Comparison of ENCODE assay signal across 9 cellular contexts in genomic region chr1:47262787-47263413, GRCh38. TPM values are rescaled to one million over a fixed set of nuclear protein-coding genes. Genes with fewer than 3 reads are reported as not detected.
DNase-seq lines count a peak whose midpoint lies in the region; ATAC-seq, FAIRE-seq and TF ChIP-seq lines count a peak whose summit lies in the region.
"Had no signal": no experiment of that assay in that cellular context is flagged by ENCODE, and none has a peak within 500 bp of the region (broad histone marks: within the 10 kb centered on the region; RNA-seq: fewer than 3 reads in every experiment).

No MANE protein-coding gene starts in this region.

- ATAC-seq in HG02938 (IDR thresholded peaks at IDR 0.05; ENCODE audit: unreplicated experiment) (peak; percentile 67), Panc1 (peak; percentile 79), HG03469 (IDR thresholded peaks at IDR 0.05; ENCODE audit: unreplicated experiment) (no peak)
- ATAC-seq in stimulated activated naive CD8-positive, alpha-beta T cell treated with anti-CD3 and anti-CD28 coated beads, Interleukin-15, Interleukin-2, amounts not matched to agents 100 U/mL and 50 U/mL, for 24 hours: no peak
- ATAC-seq: stimulated activated effector memory CD8-positive, alpha-beta T cell treated with anti-CD3 and anti-CD28 coated beads, Interleukin-12 subunit alpha, Interleukin-12 subunit beta, amount 100 ng/mL, for 72 hours had no signal

- no TSS peak for BruUV-seq in Panc1 (replicated peaks; lab: Mats Ljungman, UMichigan)

- dilution Hi-C loops in keratinocyte (cut with MboI; ENCODE audit: extremely low pct_ligation_motif_present, low sequenced_read_pairs): no loop called here

- H3K36me3 ChIP-seq in Panc1 (ENCODE audit: control insufficient read depth, insufficient read depth, low read length): peaks cover 24% of the 10 kb centered on the region
- peaks cover 2 to 14% of the 10 kb centered on the region in 2 experiments for H3K36me3 ChIP-seq in keratinocyte (ENCODE audit: control insufficient read depth in 2 of 2, extremely low read depth in 1 of 2, insufficient read depth in 2 of 2, low read length in 2 of 2)

- H3K4me1 ChIP-seq in Panc1 (ENCODE audit: control insufficient read depth, insufficient read depth, low read length) (no peaks in the 10 kb centered on the region), keratinocyte (ENCODE audit: control insufficient read depth, extremely low read depth, insufficient read depth, low read length) (no peaks in the 10 kb centered on the region)

- FAIRE-seq in keratinocyte (lab: Jason Lieb, UNC): no peak

- H3K27me3 ChIP-seq in Panc1 (ENCODE audit: control insufficient read depth, insufficient read depth, low read length) (no peaks in the 10 kb centered on the region), keratinocyte (ENCODE audit: control insufficient read depth, extremely low read depth, insufficient read depth, low read length) (no peaks in the 10 kb centered on the region)

- H4K20me1 ChIP-seq in keratinocyte (ENCODE audit: control insufficient read depth, extremely low read depth, insufficient read depth, low read length): no peaks in the 10 kb centered on the region

- no peaks in the 10 kb centered on the region for H3K79me2 ChIP-seq in keratinocyte (ENCODE audit: control insufficient read depth, insufficient read depth, low read length)

- H2AFZ ChIP-seq in keratinocyte (ENCODE audit: control insufficient read depth, low read length): no peak overlapping the region

- POLR2A ChIA-PET in Panc1 (lab: Charles Lee): interaction anchor here (0.7 kb wide), 1 partner anchor 35 kb away, joined by 10 read pairs; no protein-coding TSS in a partner anchor

- peak; percentile 77 for TF ChIP-seq CTCF in Panc1 (IDR thresholded peaks at IDR 0.05)
- TF ChIP-seq CTCF in astrocyte of the cerebellum (IDR thresholded peaks at IDR 0.05; ENCODE audit: low read depth, low read length, missing control alignments): peak; percentile 74
- TF ChIP-seq CTCF in keratinocyte (optimal IDR thresholded peaks at IDR 0.05 in 1 of 3, IDR thresholded peaks at IDR 0.05 in 1 of 3, conservative IDR thresholded peaks at IDR 0.05 in 1 of 3; ENCODE audit: extremely low read depth in 1 of 3, insufficient read depth in 2 of 3, low read length in 3 of 3): peak; percentile 58 to 73 (median 64)

- H3K9me3 ChIP-seq in Panc1 (ENCODE audit: control insufficient read depth, insufficient read depth, low read depth, low read length) (no peaks in the 10 kb centered on the region), keratinocyte (ENCODE audit: control insufficient read depth, low read depth, low read length) (no peaks in the 10 kb centered on the region)

- H3K27ac ChIP-seq in Panc1 (ENCODE audit: low read length) (no peak overlapping the region), keratinocyte (ENCODE audit: control insufficient read depth, insufficient read depth, low read length) (no peak overlapping the region)

- H3K4me3 ChIP-seq in Panc1 (ENCODE audit: low read depth in 2 of 2, low read length in 2 of 2) (no peak overlapping the region), astrocyte of the cerebellum (ENCODE audit: low read depth, low read length) (no peak overlapping the region), keratinocyte (ENCODE audit: control insufficient read depth in 2 of 3, extremely low read depth in 1 of 3, insufficient read depth in 2 of 3, low read depth in 1 of 3, low read length in 3 of 3) (no peak overlapping the region)

- CTCF ChIA-PET in Panc1 (lab: Charles Lee): interaction anchor here (0.5 to 2.4 kb wide), 7 partner anchors 11 to 84 kb away, joined by 3 to 25 read pairs (median 4); no protein-coding TSS in a partner anchor

- DNase-seq in NCI-H510A treated with DMSO at 0.1 percent for 48 hours (lab: John Stamatoyannopoulos, UW) (peak; percentile 9), NCI-H510A (lab: John Stamatoyannopoulos, UW) (no peak), Panc1 (ENCODE audit: low read depth, low spot score) (peak; percentile 33), astrocyte of the cerebellum (ENCODE audit: low read depth) (peak; percentile 16), keratinocyte (ENCODE audit: low read depth, low spot score) (no peak)
- DNase-seq in stimulated activated naive CD8-positive, alpha-beta T cell treated with anti-CD3 and anti-CD28 coated beads, Interleukin-15, Interleukin-2, amounts not matched to agents 100 U/mL and 50 U/mL, for 24 hours: peak; percentile 30

- H3K4me2 ChIP-seq in keratinocyte (ENCODE audit: control insufficient read depth, extremely low read depth, insufficient read depth, low read depth, low read length): no peak overlapping the region

- intact Hi-C loops in Panc1 (cut with micrococcal nuclease; ENCODE audit: unreplicated experiment): loop anchor here (1.0 kb wide), 2 partner anchors 70 to 84 kb away; no protein-coding TSS in a partner anchor

- in situ Hi-C loops in Panc1 (cut with HindIII; ENCODE audit: low pct_unique_long_range_greater_than_20kb, low sequenced_read_pairs): no loop called here
- in situ Hi-C loops in astrocyte of the cerebellum (cut with HindIII; ENCODE audit: low sequenced_read_pairs): no loop called here

- H3K9me1 ChIP-seq in keratinocyte (ENCODE audit: control insufficient read depth, extremely low read depth, insufficient read depth, low read length): no peaks in the 10 kb centered on the region

- no peak overlapping the region for H3K9ac ChIP-seq in keratinocyte (ENCODE audit: control insufficient read depth, extremely low read depth, insufficient read depth, low read length)

RNA-seq across cellular contexts. Expression of gene TAL1, which starts 30.9 kb away (rescaled TPM):
- 0.05 TPM for total RNA-seq in Panc1 (2021; ENCODE audit: unreplicated experiment)
- 0.08 TPM for polyA plus RNA-seq in Panc1 (2012; ENCODE audit: insufficient read length)
- polyA plus RNA-seq in keratinocyte: not detected in 3 replicates
- not detected for polyA plus RNA-seq in keratinocyte (2011; ENCODE audit: low read depth)
- polyA plus RNA-seq in keratinocyte (2011; cell fraction: cytosol; rRNA removed): not detected in 2 replicates
- not detected in 2 replicates for polyA plus RNA-seq in keratinocyte (2011; cell fraction: nucleus; rRNA removed)
- polyA plus RNA-seq in keratinocyte (2012; ENCODE audit: low replicate concordance): not detected in 2 replicates
- polyA minus RNA-seq in keratinocyte: not detected in 3 replicates
- not detected for polyA minus RNA-seq in keratinocyte (2011; cell fraction: cytosol; rRNA and poly(A)+ RNA removed)
- polyA minus RNA-seq in keratinocyte (2011; cell fraction: nucleus; rRNA and poly(A)+ RNA removed): not detected in 2 replicates

RNA-seq across cellular contexts. Expression of gene STIL, which starts 51.0 kb away (rescaled TPM):
- total RNA-seq in Panc1 (2021; ENCODE audit: unreplicated experiment): 31.6 TPM
- polyA plus RNA-seq in Panc1 (2012; ENCODE audit: insufficient read length): 5.7 TPM
- polyA plus RNA-seq in keratinocyte: 3.8 to 10.5 TPM (median 9.4 TPM) in 3 replicates
- polyA plus RNA-seq in keratinocyte (2011; ENCODE audit: low read depth): 0.42 TPM
- 2.2 and 4.6 TPM in 2 replicates for polyA plus RNA-seq in keratinocyte (2011; cell fraction: cytosol; rRNA removed)
- 5.5 and 6.1 TPM in 2 replicates for polyA plus RNA-seq in keratinocyte (2011; cell fraction: nucleus; rRNA removed)
- 0.52 and 5.6 TPM in 2 replicates for polyA plus RNA-seq in keratinocyte (2012; ENCODE audit: low replicate concordance)
- polyA minus RNA-seq in keratinocyte: 4.4 to 36.4 TPM (median 7.5 TPM) in 3 replicates
- polyA minus RNA-seq in keratinocyte (2011; cell fraction: cytosol; rRNA and poly(A)+ RNA removed): 6.3 TPM
- 4.1 and 8.1 TPM in 2 replicates for polyA minus RNA-seq in keratinocyte (2011; cell fraction: nucleus; rRNA and poly(A)+ RNA removed)

Comparison
In these comparisons a context has a peak if more than half of its experiments do, and no peak if none do; other contexts are left out.
1. DNase-seq: peak in NCI-H510A treated with DMSO at 0.1 percent for 48 hours (single experiment), Panc1 (single experiment), astrocyte of the cerebellum (single experiment) and stimulated activated naive CD8-positive, alpha-beta T cell treated with anti-CD3 and anti-CD28 coated beads, Interleukin-15, Interleukin-2, amounts not matched to agents 100 U/mL and 50 U/mL, for 24 hours (single experiment); none in NCI-H510A (single experiment) and keratinocyte (single experiment).
2. ATAC-seq: peak in HG02938 (single experiment) and Panc1 (single experiment); none in stimulated activated naive CD8-positive, alpha-beta T cell treated with anti-CD3 and anti-CD28 coated beads, Interleukin-15, Interleukin-2, amounts not matched to agents 100 U/mL and 50 U/mL, for 24 hours (single experiment) and HG03469 (single experiment).
3. Peak in every context shown above with its lines, with median percentiles within 50 percentile points of each other: CTCF ChIP-seq.